8 cellular contexts compared by ENCODE assay signal in genomic region chr12:62933871-62934798, GRCh38. TPM values are rescaled to one million over a fixed set of nuclear protein-coding genes. Genes with fewer than 3 reads are reported as not detected.
DNase-seq lines count a peak whose midpoint lies in the region; ATAC-seq and TF ChIP-seq lines count a peak whose summit lies in the region.

No MANE protein-coding gene starts in this region.

- no peak overlapping the region for H3K27ac Mint-ChIP-seq in CD4-positive, CD25-positive, alpha-beta regulatory T cell

- ATAC-seq in CD4-positive, CD25-positive, alpha-beta regulatory T cell (ENCODE audit: low read depth in 2 of 2), result peak in 1 of 2 donors; percentile 23
- ATAC-seq in GM18861 (IDR thresholded peaks at IDR 0.05; ENCODE audit: unreplicated experiment), result peak; percentile 33
- peak; percentile 28 for ATAC-seq in HG03095 (IDR thresholded peaks at IDR 0.05; ENCODE audit: unreplicated experiment)

- H3K4me1 Mint-ChIP-seq in CD4-positive, CD25-positive, alpha-beta regulatory T cell, result peaks cover 4 to 8% (median 6%) of the 10 kb centered on the region in 4 donors

- H3K27me3 Mint-ChIP-seq in CD4-positive, CD25-positive, alpha-beta regulatory T cell, result peaks cover 69% of the 10 kb centered on the region

- no peak for TF ChIP-seq CTCF in breast epithelium (IDR thresholded peaks at IDR 0.05)
- TF ChIP-seq CTCF in spleen (IDR thresholded peaks at IDR 0.05 in 8 of 11, conservative IDR thresholded peaks at IDR 0.05 in 3 of 11), result no peak

- WGBS in spleen, 5 donors, result 0 to 1% (median 1%) methylated on average over 33 to 65 of the region's 65 CpGs

- H3K36me3 ChIP-seq in CD4-positive, CD25-positive, alpha-beta regulatory T cell (ENCODE audit: control insufficient read depth, insufficient read depth, low read length), result no peaks in the 10 kb centered on the region
- no peaks in the 10 kb centered on the region for H3K36me3 ChIP-seq in NT2/D1 (ENCODE audit: insufficient read depth, insufficient read length, low read length)
- no peaks in the 10 kb centered on the region for H3K36me3 ChIP-seq in breast epithelium
- H3K36me3 ChIP-seq in spleen, result no peaks in the 10 kb centered on the region

- H3K27me3 ChIP-seq in CD4-positive, CD25-positive, alpha-beta regulatory T cell (ENCODE audit: control insufficient read depth, insufficient read depth, low read length), result peaks cover 13% of the 10 kb centered on the region
- H3K27me3 ChIP-seq in NT2/D1 (ENCODE audit: insufficient read depth, insufficient read length), result peaks cover 18% of the 10 kb centered on the region
- no peaks in the 10 kb centered on the region for H3K27me3 ChIP-seq in breast epithelium
- peaks cover 0 to 44% (median 26%) of the 10 kb centered on the region in 7 donors for H3K27me3 ChIP-seq in spleen (replicated peaks in 1 of 7)

- H3K36me3 Mint-ChIP-seq in CD4-positive, CD25-positive, alpha-beta regulatory T cell, result no peaks in the 10 kb centered on the region

- no peak overlapping the region for H3K27ac ChIP-seq in CD4-positive, CD25-positive, alpha-beta regulatory T cell (ENCODE audit: insufficient read depth, low read length, poor library complexity, severe bottlenecking)
- H3K27ac ChIP-seq in breast epithelium (peak overlapping the region; percentile 8 to 9), spleen (peak overlapping the region in 4 of 8 donors; percentile 1 to 76 (median 18))

- no peaks in the 10 kb centered on the region for H3K9me3 ChIP-seq in CD4-positive, CD25-positive, alpha-beta regulatory T cell (ENCODE audit: control insufficient read depth in 2 of 2, low read length in 2 of 2)
- H3K9me3 ChIP-seq in NT2/D1 (ENCODE audit: insufficient read depth, low read length), result no peaks in the 10 kb centered on the region
- H3K9me3 ChIP-seq in breast epithelium, result no peaks in the 10 kb centered on the region
- no peaks in the 10 kb centered on the region for H3K9me3 ChIP-seq in spleen

- intact Hi-C loops in breast epithelium (cut with DNase I; ENCODE audit: low total_unique reads) (no loop called here), spleen (cut with DNase I; ENCODE audit: low total_unique reads) (no loop called here)

- peak overlapping the region; percentile 13 to 84 (median 84) for H3K4me3 Mint-ChIP-seq in CD4-positive, CD25-positive, alpha-beta regulatory T cell

- H3K9me3 Mint-ChIP-seq in CD4-positive, CD25-positive, alpha-beta regulatory T cell, result peaks cover 0 to 3% (median 0%) of the 10 kb centered on the region in 7 donors

- H3K4me1 ChIP-seq in CD4-positive, CD25-positive, alpha-beta regulatory T cell (ENCODE audit: control insufficient read depth, insufficient read depth, low read length, poor library complexity, severe bottlenecking), result peaks cover 20% of the 10 kb centered on the region
- no peaks in the 10 kb centered on the region for H3K4me1 ChIP-seq in NT2/D1 (ENCODE audit: insufficient read depth, insufficient read length)
- H3K4me1 ChIP-seq in breast epithelium, result no peaks in the 10 kb centered on the region
- peaks cover 0 to 39% (median 26%) of the 10 kb centered on the region in 6 donors for H3K4me1 ChIP-seq in spleen

- DNase-seq in CD4-positive, CD25-positive, alpha-beta regulatory T cell, result peak in 2 of 3 donors; percentile 1 to 8
- peak; percentile 28 for DNase-seq in NT2/D1 (ENCODE audit: low read depth, low spot score)
- peak in 1 of 2 donors; percentile 56 for DNase-seq in breast epithelium (ENCODE audit: low spot score in 2 of 2)
- DNase-seq in islet precursor cell, result peak; percentile 85
- DNase-seq in spleen, result peak; percentile 87
- no peak for DNase-seq in mucosa of gallbladder (ENCODE audit: low spot score)

- no peak for TF ChIP-seq POLR2A in breast epithelium (IDR thresholded peaks at IDR 0.05)
- TF ChIP-seq POLR2A in spleen (IDR thresholded peaks at IDR 0.05), result no peak

- H3K9ac ChIP-seq in NT2/D1 (ENCODE audit: insufficient read length, low read depth), result peak overlapping the region; percentile 90

- peak overlapping the region; percentile 41 for H3K4me3 ChIP-seq in CD4-positive, CD25-positive, alpha-beta regulatory T cell (ENCODE audit: low read depth, low read length)
- H3K4me3 ChIP-seq in NT2/D1 (ENCODE audit: insufficient read length, low read depth), result peak overlapping the region; percentile 83
- peak overlapping the region; percentile 74 to 79 (median 78) for H3K4me3 ChIP-seq in breast epithelium
- peak overlapping the region; percentile 57 to 85 (median 74) for H3K4me3 ChIP-seq in spleen

RNA-seq across cellular contexts. Expression of gene PPM1H, which starts 0.8 kb away (rescaled TPM):
- 0.99 TPM for total RNA-seq in CD4-positive, CD25-positive, alpha-beta regulatory T cell
- under 1 TPM in 1 of 4 donors, not detected in 3; 0.03 TPM for polyA plus RNA-seq in CD4-positive, CD25-positive, alpha-beta regulatory T cell
- total RNA-seq in breast epithelium, result 10 to 100 TPM in 2 of 3 donors, 1 to 10 TPM in 1; 2.2 to 15.4 (median 13.5) TPM
- total RNA-seq in spleen, result 1 to 10 TPM; 1.2 to 3.9 (median 2.4) TPM
- under 1 TPM; 0.17 to 0.48 (median 0.33) TPM for polyA plus RNA-seq in spleen
- total RNA-seq in mucosa of gallbladder, result 73.4 TPM
